Comparison of ENCODE assay signal across 11 cellular contexts in genomic region chr10:4526426-4526825, GRCh38.
"Had no signal": no experiment of that assay in that cellular context is flagged by ENCODE, and none has a peak within 500 bp of the region (broad histone marks: within the 10 kb centered on the region; RNA-seq: fewer than 3 reads in every experiment).

No MANE protein-coding gene starts in this region.

- H3K27ac ChIP-seq: neural progenitor cell, parathyroid adenoma had no signal

- H3K4me2 ChIP-seq: neural progenitor cell, SK-N-SH had no signal

- H3K36me3 Mint-ChIP-seq: activated naive CD8-positive, alpha-beta T cell; neural progenitor cell had no signal

- H3K27ac Mint-ChIP-seq: activated naive CD8-positive, alpha-beta T cell; neural progenitor cell had no signal

- H3K4me3 ChIP-seq: neural progenitor cell had no signal

- H3K9ac ChIP-seq: neural progenitor cell, parathyroid adenoma, SK-N-SH had no signal

- H3K4me1 ChIP-seq: neural progenitor cell, parathyroid adenoma had no signal

- H2AFZ ChIP-seq: neural progenitor cell, parathyroid adenoma had no signal

- ATAC-seq: left ventricle myocardium superior had no signal

- H3K9me3 ChIP-seq: SK-N-SH had no signal

- H3K4me1 Mint-ChIP-seq: neural progenitor cell had no signal

- H3K9me3 Mint-ChIP-seq: neural progenitor cell had no signal

- H3K4me3 Mint-ChIP-seq: activated naive CD8-positive, alpha-beta T cell; neural progenitor cell had no signal

- H3K79me2 ChIP-seq: parathyroid adenoma had no signal

- DNase-seq: activated CD4-positive, alpha-beta T cell treated with anti-CD3 and anti-CD28 coated beads, Interleukin-2, amount 50 U/mL, for 1 hour; activated gamma-delta T cell; activated T-cell treated with anti-CD3 and anti-CD28 coated beads for 4 hours; kidney; left ventricle myocardium superior; SK-N-SH; small intestine; trophoblast cell had no signal

- H3K27me3 ChIP-seq: neural progenitor cell had no signal

- H3K36me3 ChIP-seq: neural progenitor cell had no signal
